ENCODE assay signal across 10 cellular contexts in genomic region chr17:35889818-35890773, GRCh38. TPM values are rescaled to one million over a fixed set of nuclear protein-coding genes. Genes with fewer than 3 reads are reported as not detected.
DNase-seq lines count a peak whose midpoint lies in the region; ATAC-seq and TF ChIP-seq lines count a peak whose summit lies in the region.
"Had no signal": no experiment of that assay in that cellular context is flagged by ENCODE, and none has a peak within 500 bp of the region (broad histone marks: within the 10 kb centered on the region; RNA-seq: fewer than 3 reads in every experiment).

No MANE protein-coding gene starts in this region.

- peak overlapping the region; percentile 86 for H3K27ac Mint-ChIP-seq in activated CD4-positive, alpha-beta memory T cell treated with anti-CD3 and anti-CD28 coated beads, Interleukin-2, amount 10 ng/mL, durations not matched to agents 7 days and 5 days
- H3K27ac Mint-ChIP-seq in activated CD4-positive, alpha-beta memory T cell treated with anti-CD3 and anti-CD28 coated beads for 36 hours: no peak overlapping the region
- H3K27ac Mint-ChIP-seq in stimulated activated naive CD8-positive, alpha-beta T cell treated with anti-CD3 and anti-CD28 coated beads, Interleukin-15, amount 100 ng/mL, for 72 hours: peak overlapping the region in 1 of 2 donors; percentile 73

- peak; percentile 17 for ATAC-seq in stimulated activated naive CD8-positive, alpha-beta T cell treated with anti-CD3 and anti-CD28 coated beads, Interleukin-15, amount 100 ng/mL, for 72 hours
- ATAC-seq in GM21717 (IDR thresholded peaks at IDR 0.05; ENCODE audit: unreplicated experiment): no peak
- no peak for ATAC-seq in GM18505 (IDR thresholded peaks at IDR 0.05; ENCODE audit: unreplicated experiment)

- no peak overlapping the region for H3K4me3 ChIP-seq in fibroblast of mammary gland (ENCODE audit: control insufficient read depth, low read depth, low read length)

- H3K27me3 Mint-ChIP-seq in activated CD4-positive, alpha-beta memory T cell treated with anti-CD3 and anti-CD28 coated beads, Interleukin-2, amount 10 ng/mL, durations not matched to agents 7 days and 5 days: no peaks in the 10 kb centered on the region
- no peaks in the 10 kb centered on the region for H3K27me3 Mint-ChIP-seq in activated CD4-positive, alpha-beta memory T cell treated with anti-CD3 and anti-CD28 coated beads for 36 hours
- H3K27me3 Mint-ChIP-seq in stimulated activated naive CD8-positive, alpha-beta T cell treated with anti-CD3 and anti-CD28 coated beads, Interleukin-15, amount 100 ng/mL, for 72 hours: no peaks in the 10 kb centered on the region

- no peak for DNase-seq in activated CD4-positive, alpha-beta memory T cell treated with anti-CD3 and anti-CD28 coated beads, Interleukin-2, amount 10 ng/mL, durations not matched to agents 7 days and 5 days
- DNase-seq in activated CD4-positive, alpha-beta memory T cell treated with anti-CD3 and anti-CD28 coated beads for 36 hours: no peak
- DNase-seq in NCI-H69 (lab: John Stamatoyannopoulos, UW) (peak; percentile 83), fibroblast of mammary gland (ENCODE audit: low read depth) (peak; percentile 34)
- no peak for DNase-seq in stimulated activated naive CD8-positive, alpha-beta T cell treated with anti-CD3 and anti-CD28 coated beads, Interleukin-15, amount 100 ng/mL, for 72 hours
- DNase-seq in activated CD4-positive, CD25-positive, alpha-beta regulatory T cell (lab: John Stamatoyannopoulos, UW): no peak
- DNase-seq: HCEC 1CT had no signal

- intact Hi-C loops in activated CD4-positive, alpha-beta memory T cell treated with anti-CD3 and anti-CD28 coated beads for 36 hours (cut with micrococcal nuclease): loop anchor here (1.0 kb wide), 1 partner anchor 10 kb away; the partner anchor contains the start of gene CCL5

- POLR2A ChIA-PET in activated CD4-positive, alpha-beta memory T cell treated with anti-CD3 and anti-CD28 coated beads, Interleukin-2, amount 10 ng/mL, durations not matched to agents 7 days and 5 days (lab: Charles Lee): interaction anchor here (0.8 to 9.6 kb wide), 11 partner anchors 10 to 82 kb away, joined by 3 to 228 read pairs (median 5); partner anchors contain the start of genes CCL5, RDM1 and TAF15
- POLR2A ChIA-PET in activated CD4-positive, alpha-beta memory T cell treated with anti-CD3 and anti-CD28 coated beads for 36 hours (lab: Charles Lee): interaction anchor here (0.9 to 1.6 kb wide), 6 partner anchors 8 to 81 kb away, joined by 3 to 5 read pairs (median 4); partner anchors contain the start of gene TAF15

- peak overlapping the region; percentile 22 for H3K4me3 Mint-ChIP-seq in activated CD4-positive, alpha-beta memory T cell treated with anti-CD3 and anti-CD28 coated beads, Interleukin-2, amount 10 ng/mL, durations not matched to agents 7 days and 5 days
- H3K4me3 Mint-ChIP-seq in activated CD4-positive, alpha-beta memory T cell treated with anti-CD3 and anti-CD28 coated beads for 36 hours: no peak overlapping the region
- H3K4me3 Mint-ChIP-seq in stimulated activated naive CD8-positive, alpha-beta T cell treated with anti-CD3 and anti-CD28 coated beads, Interleukin-15, amount 100 ng/mL, for 72 hours: peak overlapping the region; percentile 70 to 72

- TF ChIP-seq CTCF in fibroblast of mammary gland (conservative IDR thresholded peaks at IDR 0.05; ENCODE audit: control insufficient read depth, insufficient read depth, low read depth, low read length): no peak

- peaks cover 69% of the 10 kb centered on the region for H3K4me1 Mint-ChIP-seq in activated CD4-positive, alpha-beta memory T cell treated with anti-CD3 and anti-CD28 coated beads, Interleukin-2, amount 10 ng/mL, durations not matched to agents 7 days and 5 days
- H3K4me1 Mint-ChIP-seq in activated CD4-positive, alpha-beta memory T cell treated with anti-CD3 and anti-CD28 coated beads for 36 hours (ENCODE audit: low read depth): peaks cover 50% of the 10 kb centered on the region
- H3K4me1 Mint-ChIP-seq in stimulated activated naive CD8-positive, alpha-beta T cell treated with anti-CD3 and anti-CD28 coated beads, Interleukin-15, amount 100 ng/mL, for 72 hours: peaks cover 70% of the 10 kb centered on the region

- no peaks in the 10 kb centered on the region for H3K9me3 Mint-ChIP-seq in activated CD4-positive, alpha-beta memory T cell treated with anti-CD3 and anti-CD28 coated beads, Interleukin-2, amount 10 ng/mL, durations not matched to agents 7 days and 5 days
- H3K9me3 Mint-ChIP-seq in activated CD4-positive, alpha-beta memory T cell treated with anti-CD3 and anti-CD28 coated beads for 36 hours: no peaks in the 10 kb centered on the region
- H3K9me3 Mint-ChIP-seq in stimulated activated naive CD8-positive, alpha-beta T cell treated with anti-CD3 and anti-CD28 coated beads, Interleukin-15, amount 100 ng/mL, for 72 hours: peaks cover 4 to 7% of the 10 kb centered on the region in 2 donors

- peaks cover 20% of the 10 kb centered on the region for H3K36me3 Mint-ChIP-seq in activated CD4-positive, alpha-beta memory T cell treated with anti-CD3 and anti-CD28 coated beads, Interleukin-2, amount 10 ng/mL, durations not matched to agents 7 days and 5 days (ENCODE audit: low read depth)
- H3K36me3 Mint-ChIP-seq in activated CD4-positive, alpha-beta memory T cell treated with anti-CD3 and anti-CD28 coated beads for 36 hours: no peaks in the 10 kb centered on the region

- CTCF ChIA-PET in activated CD4-positive, alpha-beta memory T cell treated with anti-CD3 and anti-CD28 coated beads, Interleukin-2, amount 10 ng/mL, durations not matched to agents 7 days and 5 days (lab: Charles Lee): interaction anchor here (0.7 to 2.5 kb wide), 3 partner anchors 10 to 42 kb away, joined by 3 to 10 read pairs (median 5); partner anchors contain the start of gene CCL5
- CTCF ChIA-PET in activated CD4-positive, alpha-beta memory T cell treated with anti-CD3 and anti-CD28 coated beads for 36 hours (lab: Charles Lee): interaction anchor here (1.2 kb wide), 1 partner anchor 593 kb away, joined by 3 read pairs; no protein-coding TSS in a partner anchor

- TF ChIP-seq POLR2A in GM18505 (IDR thresholded peaks at IDR 0.05; ENCODE audit: borderline replicate concordance, extremely low read depth, insufficient read depth, insufficient read length): no peak

RNA-seq across cellular contexts. Expression of gene CCL5, which starts 9.9 kb away (rescaled TPM):
- 100 to 1,000 TPM; 482 to 491 TPM for total RNA-seq in activated CD4-positive, alpha-beta memory T cell treated with anti-CD3 and anti-CD28 coated beads, Interleukin-2, amount 10 ng/mL, durations not matched to agents 7 days and 5 days
- 100 to 1,000 TPM; 120 to 133 TPM for total RNA-seq in activated CD4-positive, alpha-beta memory T cell treated with anti-CD3 and anti-CD28 coated beads for 36 hours

RNA-seq across cellular contexts. Expression of gene HEATR9, which starts 21.4 kb away (rescaled TPM):
- total RNA-seq in activated CD4-positive, alpha-beta memory T cell treated with anti-CD3 and anti-CD28 coated beads, Interleukin-2, amount 10 ng/mL, durations not matched to agents 7 days and 5 days: 1 to 10 TPM; 2.3 to 3.1 TPM
- under 1 TPM; 0.24 to 0.27 TPM for total RNA-seq in activated CD4-positive, alpha-beta memory T cell treated with anti-CD3 and anti-CD28 coated beads for 36 hours
- total RNA-seq: urinary bladder had no signal

RNA-seq across cellular contexts. Expression of gene RDM1, which starts 40.5 kb away (rescaled TPM):
- 10 to 100 TPM; 14.4 to 16.9 TPM for total RNA-seq in activated CD4-positive, alpha-beta memory T cell treated with anti-CD3 and anti-CD28 coated beads, Interleukin-2, amount 10 ng/mL, durations not matched to agents 7 days and 5 days
- 10 to 100 TPM; 10.4 to 10.6 TPM for total RNA-seq in activated CD4-positive, alpha-beta memory T cell treated with anti-CD3 and anti-CD28 coated beads for 36 hours

RNA-seq across cellular contexts. Expression of gene LYZL6, which starts 53.4 kb away (rescaled TPM):
- total RNA-seq in activated CD4-positive, alpha-beta memory T cell treated with anti-CD3 and anti-CD28 coated beads, Interleukin-2, amount 10 ng/mL, durations not matched to agents 7 days and 5 days: not detected
- not detected for total RNA-seq in activated CD4-positive, alpha-beta memory T cell treated with anti-CD3 and anti-CD28 coated beads for 36 hours
- total RNA-seq: urinary bladder had no signal

Comparison
In these comparisons a context has a peak if more than half of its experiments do, and no peak if none do; other contexts are left out.
1. DNase-seq: peak in NCI-H69 (single experiment) and fibroblast of mammary gland (single experiment); none in activated CD4-positive, alpha-beta memory T cell treated with anti-CD3 and anti-CD28 coated beads, Interleukin-2, amount 10 ng/mL, durations not matched to agents 7 days and 5 days (single experiment), activated CD4-positive, alpha-beta memory T cell treated with anti-CD3 and anti-CD28 coated beads for 36 hours (single experiment), stimulated activated naive CD8-positive, alpha-beta T cell treated with anti-CD3 and anti-CD28 coated beads, Interleukin-15, amount 100 ng/mL, for 72 hours (0 of 2) and activated CD4-positive, CD25-positive, alpha-beta regulatory T cell (0 of 4).